ENCODE assay signal across 11 cellular contexts in the genomic region with DNA sequence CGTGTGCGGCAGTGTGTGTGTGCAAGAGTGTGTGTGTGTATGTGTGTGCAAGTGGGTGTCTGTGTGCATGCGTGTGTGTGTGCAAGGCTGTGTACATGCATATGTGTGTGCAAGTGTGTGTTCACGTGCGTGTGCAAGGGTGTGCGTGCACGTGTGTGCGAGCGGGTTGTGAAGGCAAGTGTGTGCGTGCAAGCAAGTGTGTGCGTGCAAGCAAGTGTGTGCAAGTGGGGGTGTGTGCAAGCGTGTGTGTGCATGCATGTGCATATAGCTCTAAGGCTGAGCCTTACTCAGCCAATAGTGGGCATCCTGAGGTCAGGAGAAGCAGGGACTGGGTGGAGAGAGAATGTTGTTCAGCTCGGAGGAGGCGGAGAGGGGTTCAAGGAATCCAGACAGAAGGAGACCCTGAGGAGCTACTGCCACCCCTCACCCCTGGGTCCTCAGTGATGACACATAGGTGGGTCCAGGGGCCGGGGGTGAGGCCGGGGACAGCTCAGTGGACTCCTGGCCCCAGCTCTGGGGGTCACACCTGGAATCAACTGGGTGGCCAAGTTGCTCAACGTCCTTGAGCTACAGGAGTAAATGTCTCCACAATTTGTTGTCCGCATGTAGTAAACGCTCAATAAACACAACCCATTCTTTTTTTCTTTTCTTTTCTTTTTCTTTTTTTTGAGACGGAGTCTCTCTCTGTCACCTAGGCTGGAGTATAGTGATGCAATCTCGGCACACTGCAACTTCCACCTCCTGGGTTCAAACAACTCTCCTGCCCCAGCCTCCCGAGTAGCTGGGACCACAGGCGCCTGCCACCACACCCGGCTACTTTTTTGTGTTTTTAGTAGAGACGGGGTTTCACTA. TPM values are rescaled to one million over a fixed set of nuclear protein-coding genes. Genes with fewer than 3 reads are reported as not detected.
DNase-seq lines count a peak whose midpoint lies in the region; ATAC-seq, FAIRE-seq and TF ChIP-seq lines count a peak whose summit lies in the region.
"Had no signal": no experiment of that assay in that cellular context is flagged by ENCODE, and none has a peak within 500 bp of the region (broad histone marks: within the 10 kb centered on the region; RNA-seq: fewer than 3 reads in every experiment).

No MANE protein-coding gene starts in this region.

- H3K27ac ChIP-seq in H1 (ENCODE audit: low read depth, low read length): no peak overlapping the region

- no peak overlapping the region for H4K8ac ChIP-seq in H1 (ENCODE audit: extremely low read depth, insufficient read depth, low read length)

- H3K36me3 Mint-ChIP-seq in activated CD4-positive, alpha-beta T cell treated with anti-CD3 and anti-CD28 coated beads, Interleukin-2, amount 10 ng/mL, durations not matched to agents 24 days and 14 days (ENCODE audit: low read depth): peaks cover 22% of the 10 kb centered on the region
- peaks cover 2% of the 10 kb centered on the region for H3K36me3 Mint-ChIP-seq in T-helper 17 cell (ENCODE audit: low read depth)

- H3K9ac ChIP-seq in H1 (replicated peaks in 1 of 4; ENCODE audit: extremely low read depth in 1 of 4, low read depth in 3 of 4, low read length in 3 of 4): 0 out of 7 replicates have a peak overlapping the region, but pooled peaks of 1 of the 4 experiments have one; percentile 27

- H4K91ac ChIP-seq in H1 (replicated peaks; ENCODE audit: insufficient read length, low read length): no peak overlapping the region

- 85% methylated on average over 21 of the region's 25 CpGs; no CpG with 5 or more reads in 1 of the 2 experiments for WGBS in H1 (ENCODE audit: extremely low coverage in 1 of 2, insufficient coverage in 1 of 2, insufficient read length in 1 of 2, insufficient replicate concordance in 2 of 2, low coverage in 1 of 2, low lambda C conversion rate in 2 of 2, missing lambda C conversion rate in 1 of 2), 2 experiments

- no peaks in the 10 kb centered on the region for H3K36me3 ChIP-seq in H1 (ENCODE audit: control insufficient read depth in 2 of 4, insufficient read depth in 4 of 4, low read length in 3 of 4)

- intact Hi-C loops in activated CD4-positive, alpha-beta T cell treated with anti-CD3 and anti-CD28 coated beads, Interleukin-2, amount 10 ng/mL, durations not matched to agents 24 days and 14 days (cut with micrococcal nuclease): no loop called here
- intact Hi-C loops in posterior vena cava (cut with DNase I): no loop called here

- peaks cover 12% of the 10 kb centered on the region; the same call in 1 of the 2 replicates for H3K23me2 ChIP-seq in H1 (ENCODE audit: low read depth, low read length)

- no peak overlapping the region for H2AFZ ChIP-seq in H1 (ENCODE audit: low read length)

- TF ChIP-seq CTCF in H1 (IDR thresholded peaks at IDR 0.05; ENCODE audit: control extremely low read depth in 1 of 3, insufficient read depth in 1 of 3, low read depth in 1 of 3, low read length in 3 of 3): no peak

- H3K4me1 ChIP-seq in H1 (replicated peaks in 1 of 4; ENCODE audit: control insufficient read depth in 3 of 4, insufficient read depth in 4 of 4, low read length in 3 of 4): peaks cover 3 to 14% (median 6%) of the 10 kb centered on the region in 4 experiments

- no peaks in the 10 kb centered on the region for H3K79me2 ChIP-seq in H1 (ENCODE audit: control insufficient read depth in 1 of 2, insufficient read depth in 2 of 2, low read length in 2 of 2)

- H2BK120ac ChIP-seq in H1 (replicated peaks; ENCODE audit: low read depth, low read length): no peak overlapping the region

- peak overlapping the region; percentile 17; the same call in 1 of the 2 replicates for H2BK20ac ChIP-seq in H1 (ENCODE audit: low read length)

- POLR2A ChIA-PET in H1 (lab: Charles Lee; ENCODE audit: partially characterized antibody): interaction anchor here (1.2 kb wide), 1 partner anchor 146 kb away, joined by 5 read pairs; no protein-coding TSS in a partner anchor

- peaks cover 0 to 5% of the 10 kb centered on the region in 2 experiments for H4K20me1 ChIP-seq in H1 (replicated peaks in 1 of 2; ENCODE audit: control insufficient read depth in 1 of 2, insufficient read depth in 2 of 2, low read length in 2 of 2)

- no peak for ATAC-seq in T-helper 17 cell
- ATAC-seq in HG02840 (IDR thresholded peaks at IDR 0.05; ENCODE audit: low FRiP score, unreplicated experiment): no peak

- peaks cover 0 to 28% (median 16%) of the 10 kb centered on the region in 4 experiments; a peak in 5 of 7 replicates for H3K27me3 ChIP-seq in H1 (replicated peaks in 1 of 4; ENCODE audit: control insufficient read depth in 3 of 4, extremely low read depth in 1 of 4, insufficient read depth in 3 of 4, low read length in 3 of 4)

- H3K9me3 ChIP-seq in T-helper 17 cell (ENCODE audit: control insufficient read depth, low read length, poor library complexity, severe bottlenecking) (no peaks in the 10 kb centered on the region), H1 (ENCODE audit: insufficient read depth in 2 of 2, low read depth in 1 of 2, low read length in 1 of 2) (no peaks in the 10 kb centered on the region)

- peak overlapping the region; percentile 93 for H3K4me3 Mint-ChIP-seq in activated CD4-positive, alpha-beta T cell treated with anti-CD3 and anti-CD28 coated beads, Interleukin-2, amount 10 ng/mL, durations not matched to agents 24 days and 14 days
- H3K4me3 Mint-ChIP-seq in T-helper 17 cell: peak overlapping the region; percentile 95

- H3K4me1 Mint-ChIP-seq in activated CD4-positive, alpha-beta T cell treated with anti-CD3 and anti-CD28 coated beads, Interleukin-2, amount 10 ng/mL, durations not matched to agents 24 days and 14 days: peaks cover 23% of the 10 kb centered on the region
- H3K4me1 Mint-ChIP-seq in T-helper 17 cell: peaks cover 46% of the 10 kb centered on the region

- DNase-seq in activated CD4-positive, alpha-beta T cell treated with anti-CD3 and anti-CD28 coated beads, Interleukin-2, amount 10 ng/mL, durations not matched to agents 24 days and 14 days: no peak
- DNase-seq in activated CD4-positive, alpha-beta T cell treated with anti-CD3 and anti-CD28 coated beads for 1 hour: no peak
- DNase-seq in T-helper 17 cell (no peak), H1 (ENCODE audit: low read depth in 1 of 2, low spot score in 2 of 2) (no peak), posterior vena cava (ENCODE audit: low spot score) (peak; percentile 68), NCI-H69 (lab: John Stamatoyannopoulos, UW) (no peak), inferior parietal cortex (ENCODE audit: extremely low spot score) (no peak)
- DNase-seq: NCI-H2171; stimulated activated CD8-positive, alpha-beta memory T cell treated with anti-CD3 and anti-CD28 coated beads, Interleukin-4, amount 100 ng/mL, for 48 hours had no signal

- no peak for FAIRE-seq in H1 (lab: Jason Lieb, UNC)
- FAIRE-seq: G401.6 had no signal

- peak overlapping the region; percentile 13; the same call in 1 of the 2 replicates for H2BK15ac ChIP-seq in H1 (ENCODE audit: low read length)

- H3K4me3 ChIP-seq in H1 (ENCODE audit: extremely low read depth in 1 of 4, insufficient read depth in 2 of 4, low read depth in 3 of 4, low read length in 4 of 4): no peak overlapping the region

- H3K27me3 Mint-ChIP-seq in activated CD4-positive, alpha-beta T cell treated with anti-CD3 and anti-CD28 coated beads, Interleukin-2, amount 10 ng/mL, durations not matched to agents 24 days and 14 days: peaks cover 9% of the 10 kb centered on the region
- no peaks in the 10 kb centered on the region for H3K27me3 Mint-ChIP-seq in T-helper 17 cell

- no peak overlapping the region for H4K5ac ChIP-seq in H1 (ENCODE audit: insufficient read length, low read depth, low read length)

- H2BK5ac ChIP-seq in H1 (ENCODE audit: low read depth, low read length): no peak overlapping the region; the same call in 1 of the 2 replicates

- no peaks in the 10 kb centered on the region for H3K79me1 ChIP-seq in H1 (ENCODE audit: low read depth, low read length)

- no peak overlapping the region for H3K23ac ChIP-seq in H1 (ENCODE audit: insufficient read length)

- no peak for TF ChIP-seq EP300 in H1 (IDR thresholded peaks at IDR 0.05; ENCODE audit: borderline replicate concordance in 1 of 2, low read depth in 2 of 2, low read length in 2 of 2)

- no peak overlapping the region for H3K56ac ChIP-seq in H1 (replicated peaks; ENCODE audit: insufficient read length, low read depth, low read length)

- H3K4me2 ChIP-seq in H1 (ENCODE audit: insufficient read depth in 1 of 2, low read depth in 2 of 2, low read length in 2 of 2): peak overlapping the region in 1 of 2 experiments; percentile 87; a peak in 1 of 4 replicates

- peak overlapping the region; percentile 77; the same call in 1 of the 2 replicates for H2BK12ac ChIP-seq in H1 (ENCODE audit: low read depth, low read length)

- no peak for TF ChIP-seq RAD21 in H1 (IDR thresholded peaks at IDR 0.05 in 1 of 2, conservative IDR thresholded peaks at IDR 0.05 in 1 of 2; ENCODE audit: low read depth in 2 of 2, low read length in 2 of 2)

- H3K18ac ChIP-seq in H1 (ENCODE audit: extremely low read depth, low read length): no peak overlapping the region

- TF ChIP-seq POLR2A in H1 (IDR thresholded peaks at IDR 0.05; ENCODE audit: control extremely low read depth in 1 of 2, low read depth in 2 of 2, low read length in 2 of 2): no peak

- H3K27ac Mint-ChIP-seq in activated CD4-positive, alpha-beta T cell treated with anti-CD3 and anti-CD28 coated beads, Interleukin-2, amount 10 ng/mL, durations not matched to agents 24 days and 14 days: no peak overlapping the region
- peak overlapping the region; percentile 89 for H3K27ac Mint-ChIP-seq in T-helper 17 cell

- no peak overlapping the region for H3K4ac ChIP-seq in H1 (replicated peaks; ENCODE audit: insufficient read length, low read depth, low read length)

- no peaks in the 10 kb centered on the region for H3K9me3 Mint-ChIP-seq in activated CD4-positive, alpha-beta T cell treated with anti-CD3 and anti-CD28 coated beads, Interleukin-2, amount 10 ng/mL, durations not matched to agents 24 days and 14 days

- peak overlapping the region; percentile 93 for H2AK5ac ChIP-seq in H1 (ENCODE audit: low read depth, low read length)

- no peak overlapping the region for H3K14ac ChIP-seq in H1 (ENCODE audit: insufficient read length)

- CTCF ChIA-PET in H1 (lab: Charles Lee; ENCODE audit: partially characterized antibody): interaction anchor here (0.6 to 2.7 kb wide), 11 partner anchors 10 to 118 kb away, joined by 3 to 24 read pairs (median 4); a partner anchor contains a TSS

RNA-seq across cellular contexts. Expression of a gene that starts 1.8 kb away (rescaled TPM):
- 0.12 and 0.47 TPM in 2 replicates for total RNA-seq in activated CD4-positive, alpha-beta T cell treated with anti-CD3 and anti-CD28 coated beads, Interleukin-2, amount 10 ng/mL, durations not matched to agents 24 days and 14 days
- total RNA-seq in T-helper 17 cell: 1 to 10 TPM; 1.7 to 3.3 TPM
- total RNA-seq in H1 (2021; fragmentation: NEBNext Ultra II Directional; extraction: Animal tissue kit (Norgen Biotek cat#: 25700)): 0.61 and 0.67 TPM in 2 replicates
- polyA plus RNA-seq in H1 (2011; rRNA removed): 0.83 and 0.96 TPM in 2 replicates
- polyA plus RNA-seq in H1 (2011; cell fraction: cytosol; rRNA removed): 0.39 TPM
- polyA plus RNA-seq in H1 (2011; cell fraction: nucleus; rRNA removed): 1.7 TPM
- 0.35 to 0.48 TPM (median 0.41 TPM) in 4 replicates for polyA plus RNA-seq in H1 (2012, experiment 1 of 2)
- polyA plus RNA-seq in H1 (2012, experiment 2 of 2): 0.43 TPM
- 0.59 TPM for polyA plus RNA-seq in H1 (2013, experiment 1 of 2)
- 0.42 TPM for polyA plus RNA-seq in H1 (2013, experiment 2 of 2)
- 0.28 and 0.41 TPM in 2 replicates for polyA minus RNA-seq in H1 (2011; rRNA and poly(A)+ RNA removed)
- polyA minus RNA-seq in H1 (2011; cell fraction: cytosol; rRNA and poly(A)+ RNA removed): not detected
- polyA minus RNA-seq in H1 (2011; cell fraction: nucleus; rRNA and poly(A)+ RNA removed): 1.4 TPM
- under 1 TPM; 0.29 to 0.69 TPM for total RNA-seq in posterior vena cava

RNA-seq across cellular contexts. Expression of a gene that starts 20.5 kb away (rescaled TPM):
- 62.2 TPM in 2 replicates for total RNA-seq in activated CD4-positive, alpha-beta T cell treated with anti-CD3 and anti-CD28 coated beads, Interleukin-2, amount 10 ng/mL, durations not matched to agents 24 days and 14 days
- total RNA-seq in T-helper 17 cell (100 to 1,000 TPM; 113 to 115 TPM), posterior vena cava (10 to 100 TPM; 26.7 to 36.4 TPM)
- 0.45 TPM in 1 of 2 replicates, not detected in the other for total RNA-seq in H1 (2021; fragmentation: NEBNext Ultra II Directional; extraction: Animal tissue kit (Norgen Biotek cat#: 25700))
- polyA plus RNA-seq in H1 (2011; rRNA removed): 0.63 and 0.77 TPM in 2 replicates
- 0.44 TPM for polyA plus RNA-seq in H1 (2011; cell fraction: cytosol; rRNA removed)
- 0.60 TPM for polyA plus RNA-seq in H1 (2011; cell fraction: nucleus; rRNA removed)
- 0.27 to 0.81 TPM (median 0.46 TPM) in 3 of 4 replicates, not detected in the other for polyA plus RNA-seq in H1 (2012, experiment 1 of 2)
- 0.47 TPM for polyA plus RNA-seq in H1 (2012, experiment 2 of 2)
- 0.18 TPM for polyA plus RNA-seq in H1 (2013, experiment 1 of 2)
- 0.24 TPM for polyA plus RNA-seq in H1 (2013, experiment 2 of 2)
- 0.51 and 1.6 TPM in 2 replicates for polyA minus RNA-seq in H1 (2011; rRNA and poly(A)+ RNA removed)
- not detected for polyA minus RNA-seq in H1 (2011; cell fraction: cytosol; rRNA and poly(A)+ RNA removed)
- not detected for polyA minus RNA-seq in H1 (2011; cell fraction: nucleus; rRNA and poly(A)+ RNA removed)

RNA-seq across cellular contexts. Expression of a gene that starts 27.2 kb away (rescaled TPM):
- total RNA-seq in activated CD4-positive, alpha-beta T cell treated with anti-CD3 and anti-CD28 coated beads, Interleukin-2, amount 10 ng/mL, durations not matched to agents 24 days and 14 days: 0.05 and 0.40 TPM in 2 replicates
- total RNA-seq in T-helper 17 cell (under 1 TPM; 0.02 to 0.16 TPM), posterior vena cava (1 to 10 TPM in 1 of 2 donors, under 1 TPM in 1; 0.76 to 2.2 TPM)
- 6.6 and 8.5 TPM in 2 replicates for total RNA-seq in H1 (2021; fragmentation: NEBNext Ultra II Directional; extraction: Animal tissue kit (Norgen Biotek cat#: 25700))
- 5.0 and 8.1 TPM in 2 replicates for polyA plus RNA-seq in H1 (2011; rRNA removed)
- 6.5 TPM for polyA plus RNA-seq in H1 (2011; cell fraction: cytosol; rRNA removed)
- polyA plus RNA-seq in H1 (2011; cell fraction: nucleus; rRNA removed): 22.4 TPM
- 4.5 to 9.2 TPM (median 9.0 TPM) in 4 replicates for polyA plus RNA-seq in H1 (2012, experiment 1 of 2)
- polyA plus RNA-seq in H1 (2012, experiment 2 of 2): 5.9 TPM
- polyA plus RNA-seq in H1 (2013, experiment 1 of 2): 4.2 TPM
- polyA plus RNA-seq in H1 (2013, experiment 2 of 2): 3.6 TPM
- polyA minus RNA-seq in H1 (2011; rRNA and poly(A)+ RNA removed): 27.3 and 39.8 TPM in 2 replicates
- 18.9 TPM for polyA minus RNA-seq in H1 (2011; cell fraction: cytosol; rRNA and poly(A)+ RNA removed)
- polyA minus RNA-seq in H1 (2011; cell fraction: nucleus; rRNA and poly(A)+ RNA removed): 39.2 TPM

Comparison
In these comparisons a context has a peak if more than half of its experiments do, and no peak if none do; other contexts are left out.
1. RNA of a gene that starts 20.5 kb away (total RNA-seq): 113 to 115 TPM in T-helper 17 cell, 62.2 TPM in activated CD4-positive, alpha-beta T cell treated with anti-CD3 and anti-CD28 coated beads, Interleukin-2, amount 10 ng/mL, durations not matched to agents 24 days and 14 days and 26.7 to 36.4 TPM in posterior vena cava; 0.45 TPM in H1; every median in the first group is over 10 times any median in the second.